ENCODE assay signal across 15 cellular contexts in the genomic region with DNA sequence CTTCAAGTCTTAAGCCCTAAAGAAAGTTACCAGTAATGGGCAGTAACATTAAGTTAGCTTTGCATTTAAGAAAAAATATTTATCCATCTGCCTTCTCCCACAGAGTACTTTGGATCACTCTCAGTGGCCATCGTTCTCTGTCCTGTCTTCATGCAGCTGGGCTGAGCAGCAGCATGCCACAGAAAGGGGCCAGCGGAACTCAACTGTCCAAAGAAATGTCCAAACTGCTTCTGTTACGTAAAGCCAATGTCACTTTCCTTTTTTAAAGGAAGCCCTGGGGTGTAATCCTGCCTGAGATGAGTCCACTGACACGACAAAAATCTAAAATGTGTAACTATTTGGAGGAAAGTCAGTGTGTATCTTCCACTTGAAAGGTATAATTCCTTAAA.
A peak's percentile ranks its signal among the peaks of the same experiment; 100 is the strongest.
DNase-seq lines count a peak whose midpoint lies in the region; ATAC-seq and TF ChIP-seq lines count a peak whose summit lies in the region.
"Had no signal": no experiment of that assay in that cellular context is flagged by ENCODE, and none has a peak within 500 bp of the region (broad histone marks: within the 10 kb centered on the region; RNA-seq: fewer than 3 reads in every experiment).

No MANE protein-coding gene starts in this region.

- no CpG with 5 or more reads among the region's 4 CpGs for WGBS in mesendoderm (ENCODE audit: extremely low coverage, insufficient coverage, low lambda C conversion rate)

- DNase-seq in left ventricle myocardium superior (no peak), right atrium auricular region (ENCODE audit: low spot score) (no peak), PC-3 (no peak), globus pallidus (ENCODE audit: low spot score) (peak; percentile 43), hepatic stellate cell (ENCODE audit: low spot score) (no peak), mesendoderm (no peak)
- DNase-seq: activated naive CD4-positive, alpha-beta T cell treated with Interleukin-2 at 50 U/mL for 16 hours; cortex of kidney; NCI-H1417 treated with DMSO at 0.1 percent for 48 hours; ovary; stimulated activated naive CD4-positive, alpha-beta T cell treated with Interleukin-2 at 50 U/mL for 16 hours had no signal

- H3K9me3 ChIP-seq in right atrium auricular region: no peaks in the 10 kb centered on the region
- H3K9me3 ChIP-seq in PC-3 (ENCODE audit: low read length): no peaks in the 10 kb centered on the region
- H3K9me3 ChIP-seq: ascending aorta, ovary, uterus had no signal

- peak overlapping the region; percentile 11; the same call in 1 of the 2 replicates for H2AFZ ChIP-seq in PC-3 (ENCODE audit: low read length)

- no peaks in the 10 kb centered on the region for H3K9me2 ChIP-seq in PC-3 (replicated peaks; ENCODE audit: low read length)

- H3K4me2 ChIP-seq in PC-3 (ENCODE audit: low read length): peak overlapping the region; percentile 43
- no peak overlapping the region for H3K4me2 ChIP-seq in mesendoderm (ENCODE audit: low read length)

- no peaks in the 10 kb centered on the region for H3K79me1 ChIP-seq in mesendoderm (ENCODE audit: low read length)

- H3K18ac ChIP-seq in mesendoderm (ENCODE audit: low read length): no peak overlapping the region

- no peak overlapping the region for H3K27ac ChIP-seq in right atrium auricular region
- peak overlapping the region; percentile 56 for H3K27ac ChIP-seq in PC-3 (ENCODE audit: low read length)
- no peak overlapping the region for H3K27ac ChIP-seq in mesendoderm (ENCODE audit: low read depth, low read length)
- H3K27ac ChIP-seq: ascending aorta, ovary had no signal

- H3K36me3 ChIP-seq in right atrium auricular region (no peaks in the 10 kb centered on the region), PC-3 (ENCODE audit: low read depth, low read length) (no peaks in the 10 kb centered on the region), mesendoderm (ENCODE audit: control insufficient read depth, insufficient read depth, low read length) (no peaks in the 10 kb centered on the region)
- H3K36me3 ChIP-seq: ascending aorta, ovary, uterus had no signal

- BruUV-seq in PC-3 (replicated peaks; lab: Mats Ljungman, UMichigan): no TSS peak

- H3K56ac ChIP-seq in mesendoderm (ENCODE audit: low read length): no peak overlapping the region

- H2BK5ac ChIP-seq in mesendoderm (ENCODE audit: low read length): no peak overlapping the region

- H4K5ac ChIP-seq in mesendoderm (ENCODE audit: low read length): no peak overlapping the region

- H3K23ac ChIP-seq in mesendoderm (ENCODE audit: low read length): no peak overlapping the region

- no peak overlapping the region for H2BK120ac ChIP-seq in mesendoderm (ENCODE audit: low read depth, low read length)

- POLR2A ChIA-PET in PC-3 (lab: Charles Lee; ENCODE audit: unreplicated experiment): no interaction called here

- no peak overlapping the region for H2BK15ac ChIP-seq in mesendoderm (replicated peaks; ENCODE audit: low read depth)

- H2AK5ac ChIP-seq in mesendoderm (ENCODE audit: low read length): no peak overlapping the region

- H3K4me3 ChIP-seq in right atrium auricular region: no peak overlapping the region
- H3K4me3 ChIP-seq in PC-3 (ENCODE audit: low read length): no peak overlapping the region
- no peak overlapping the region for H3K4me3 ChIP-seq in mesendoderm (ENCODE audit: low read length)
- H3K4me3 ChIP-seq: ascending aorta, ovary, uterus had no signal

- H3K79me2 ChIP-seq in PC-3 (ENCODE audit: low read length) (no peaks in the 10 kb centered on the region), mesendoderm (ENCODE audit: control insufficient read depth, insufficient read depth, low read length) (no peaks in the 10 kb centered on the region)

- H3K4ac ChIP-seq in mesendoderm (ENCODE audit: low read depth, low read length): no peak overlapping the region

- CTCF ChIA-PET in PC-3 (lab: Charles Lee): no interaction called here

- H3F3A ChIP-seq in PC-3 (ENCODE audit: low read length, unreplicated experiment): peaks cover 6% of the 10 kb centered on the region

- H3K4me1 ChIP-seq in right atrium auricular region: no peaks in the 10 kb centered on the region
- peaks cover 18% of the 10 kb centered on the region for H3K4me1 ChIP-seq in PC-3 (ENCODE audit: insufficient read depth, low read length)
- H3K4me1 ChIP-seq in mesendoderm (ENCODE audit: control insufficient read depth, low read depth, low read length): no peaks in the 10 kb centered on the region
- H3K4me1 ChIP-seq: ascending aorta, uterus had no signal

- H3K27me3 ChIP-seq in right atrium auricular region (no peaks in the 10 kb centered on the region), PC-3 (ENCODE audit: low read length) (no peaks in the 10 kb centered on the region), mesendoderm (ENCODE audit: insufficient read depth, low read length, poor library complexity) (no peaks in the 10 kb centered on the region)
- H3K27me3 ChIP-seq: ascending aorta, uterus had no signal

- no peak for TF ChIP-seq CTCF in right atrium auricular region (IDR thresholded peaks at IDR 0.05)
- TF ChIP-seq CTCF in PC-3 (conservative IDR thresholded peaks at IDR 0.05; ENCODE audit: low read depth, low read length): no peak

- ATAC-seq in left ventricle myocardium superior: peak; percentile 11
- peak; percentile 13 for ATAC-seq in PC-3
- ATAC-seq in GM18519 (IDR thresholded peaks at IDR 0.05; ENCODE audit: low FRiP score, unreplicated experiment): no peak
- ATAC-seq in HG03520 (IDR thresholded peaks at IDR 0.05; ENCODE audit: unreplicated experiment): no peak

- intact Hi-C loops in left ventricle myocardium superior (cut with micrococcal nuclease) (no loop called here), PC-3 (cut with micrococcal nuclease) (loop anchor here (1.0 kb wide), 2 partner anchors 47 to 73 kb away; no protein-coding TSS in a partner anchor)

- no peak overlapping the region for H4K8ac ChIP-seq in mesendoderm (ENCODE audit: low read depth, low read length)

- H3K9ac ChIP-seq in PC-3 (ENCODE audit: low read length): no peak overlapping the region
- no peak overlapping the region for H3K9ac ChIP-seq in mesendoderm (ENCODE audit: low read length)

- no peaks in the 10 kb centered on the region for H4K20me1 ChIP-seq in PC-3 (ENCODE audit: low read length)

Comparison
In these comparisons a context has a peak if more than half of its experiments do, and no peak if none do; other contexts are left out.
1. ATAC-seq: peak in left ventricle myocardium superior (single experiment) and PC-3 (single experiment); none in GM18519 (single experiment) and HG03520 (single experiment).